Comparison of ENCODE assay signal across 1 cellular context in the genomic region with DNA sequence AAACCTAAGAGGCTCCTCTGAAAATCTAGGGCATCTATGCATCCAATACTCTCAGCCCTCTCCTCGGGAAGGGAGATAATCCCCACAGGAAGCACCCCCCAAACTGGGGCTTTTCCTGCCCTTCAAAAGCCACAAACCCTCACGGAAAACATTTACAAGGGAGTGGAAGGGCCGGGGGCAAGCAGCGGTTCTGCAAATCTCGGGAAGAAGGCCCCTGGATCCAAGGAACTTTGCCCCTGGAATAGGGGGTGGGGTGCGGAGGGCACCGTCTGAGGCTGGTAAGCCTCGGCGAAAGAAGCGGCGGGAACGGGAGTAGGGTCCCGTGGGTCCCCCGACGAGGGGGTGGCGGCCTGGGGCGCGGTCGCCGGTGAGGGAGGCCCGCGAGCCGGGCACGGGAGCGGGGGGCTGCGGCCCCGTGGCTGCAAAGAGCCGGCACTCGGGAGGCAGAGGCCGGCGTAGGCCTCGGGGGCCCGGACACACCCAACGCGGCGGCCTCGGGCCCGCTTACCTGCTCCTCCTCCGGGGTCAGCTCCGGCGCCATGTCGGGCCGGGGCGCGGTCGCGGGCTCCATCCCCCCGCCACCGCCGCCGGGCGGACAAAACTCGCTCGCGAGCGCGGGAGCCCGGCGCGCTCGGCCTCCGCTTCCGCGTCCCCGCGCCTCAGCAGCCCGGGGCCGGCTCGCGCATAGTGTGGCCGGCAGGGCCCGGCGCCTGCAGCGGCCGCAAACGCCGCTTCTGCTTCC.
TF ChIP-seq lines count a peak whose summit lies in the region.

No MANE protein-coding gene starts in this region.

TF ChIP-seq in H1, 55 proteins besides CTCF, POLR2A, EP300 and RAD21:
- TF ChIP-seq KDM4A (IDR thresholded peaks at IDR 0.05; ENCODE audit: low read depth, low read length, severe bottlenecking) (peak; percentile 60), JUN (IDR thresholded peaks at IDR 0.05; ENCODE audit: low read depth, low read length) (no peak), SIN3A (conservative IDR thresholded peaks at IDR 0.05 in 1 of 2, IDR thresholded peaks at IDR 0.05 in 1 of 2; ENCODE audit: low read depth in 1 of 2, low read length in 2 of 2) (peak in 1 of 2 experiments; percentile 12; a peak in 1 of 4 replicates), GABPA (IDR thresholded peaks at IDR 0.05; ENCODE audit: borderline replicate concordance, insufficient read depth, low read length) (peak; percentile 10; the same call in 1 of the 2 replicates), RXRA (IDR thresholded peaks at IDR 0.05; ENCODE audit: insufficient read depth, low read depth, low read length) (no peak), KDM5A (IDR thresholded peaks at IDR 0.05; ENCODE audit: low read length) (no peak), TCF12 (IDR thresholded peaks at IDR 0.05; ENCODE audit: low read depth, low read length) (no peak), SIRT6 (IDR thresholded peaks at IDR 0.05; ENCODE audit: low read length) (no peak), JUND (IDR thresholded peaks at IDR 0.05; ENCODE audit: low read length) (no peak), CHD1 (IDR thresholded peaks at IDR 0.05; ENCODE audit: low read depth, low read length) (no peak), RBBP5 (IDR thresholded peaks at IDR 0.05; ENCODE audit: borderline replicate concordance, low read depth, low read length) (no peak; the same call in 1 of the 2 replicates), YY1 (IDR thresholded peaks at IDR 0.05; ENCODE audit: low read depth, low read length) (peak; percentile 59; the same call in 1 of the 2 replicates), TAF1 (IDR thresholded peaks at IDR 0.05; ENCODE audit: low read depth, low read length) (peak; percentile 35; the same call in 1 of the 2 replicates), CBX8 (IDR thresholded peaks at IDR 0.05; ENCODE audit: borderline replicate concordance, low read depth, low read length) (no peak), MAX (IDR thresholded peaks at IDR 0.05) (no peak)
- TF ChIP-seq, protein P1, sequence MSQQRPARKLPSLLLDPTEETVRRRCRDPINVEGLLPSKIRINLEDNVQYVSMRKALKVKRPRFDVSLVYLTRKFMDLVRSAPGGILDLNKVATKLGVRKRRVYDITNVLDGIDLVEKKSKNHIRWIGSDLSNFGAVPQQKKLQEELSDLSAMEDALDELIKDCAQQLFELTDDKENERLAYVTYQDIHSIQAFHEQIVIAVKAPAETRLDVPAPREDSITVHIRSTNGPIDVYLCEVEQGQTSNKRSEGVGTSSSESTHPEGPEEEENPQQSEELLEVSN (IDR thresholded peaks at IDR 0.05) = no peak
- TF ChIP-seq, protein P2, sequence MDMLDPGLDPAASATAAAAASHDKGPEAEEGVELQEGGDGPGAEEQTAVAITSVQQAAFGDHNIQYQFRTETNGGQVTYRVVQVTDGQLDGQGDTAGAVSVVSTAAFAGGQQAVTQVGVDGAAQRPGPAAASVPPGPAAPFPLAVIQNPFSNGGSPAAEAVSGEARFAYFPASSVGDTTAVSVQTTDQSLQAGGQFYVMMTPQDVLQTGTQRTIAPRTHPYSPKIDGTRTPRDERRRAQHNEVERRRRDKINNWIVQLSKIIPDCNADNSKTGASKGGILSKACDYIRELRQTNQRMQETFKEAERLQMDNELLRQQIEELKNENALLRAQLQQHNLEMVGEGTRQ (IDR thresholded peaks at IDR 0.05; ENCODE audit: low read length) = no peak
